In the genomic region with DNA sequence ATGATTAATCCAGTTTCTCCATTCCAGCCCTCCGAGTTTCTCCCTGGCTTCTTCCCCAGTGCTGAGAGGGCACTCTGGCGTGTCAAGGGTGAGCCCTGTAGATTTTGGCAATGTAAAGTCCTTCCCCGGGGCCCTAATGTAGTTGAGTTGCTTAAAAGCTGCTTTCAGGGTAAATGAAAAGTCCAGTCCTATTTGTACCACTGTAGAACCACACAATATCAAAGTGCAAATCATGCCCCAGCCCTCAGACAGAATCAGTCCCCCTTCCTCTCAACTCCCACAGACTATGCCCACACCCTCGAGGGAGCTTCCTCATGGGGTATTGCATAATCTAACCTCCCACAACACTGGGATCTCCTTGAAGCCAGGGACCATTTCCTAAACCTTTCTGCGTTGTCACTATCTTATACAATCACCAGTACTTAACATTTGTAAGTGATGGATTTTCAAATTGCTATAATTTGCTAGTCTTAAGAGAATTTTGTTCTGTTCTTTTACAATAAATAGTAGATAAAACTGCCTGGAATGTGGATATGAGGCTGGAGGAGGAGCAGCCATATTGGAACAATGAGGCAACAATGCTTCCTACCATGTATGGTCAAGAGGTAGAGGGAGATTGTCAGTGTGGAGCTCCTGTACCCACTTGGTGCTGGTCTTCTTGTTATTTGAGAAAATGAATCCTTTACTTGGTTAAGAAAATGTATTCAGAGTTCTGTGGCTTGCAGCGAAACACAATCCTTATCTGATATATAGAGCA, we compare ENCODE assay signal across 19 cellular contexts. TPM values are rescaled to one million over a fixed set of nuclear protein-coding genes. Genes with fewer than 3 reads are reported as not detected.
DNase-seq lines count a peak whose midpoint lies in the region; ATAC-seq, FAIRE-seq and TF ChIP-seq lines count a peak whose summit lies in the region.
"Had no signal": no experiment of that assay in that cellular context is flagged by ENCODE, and none has a peak within 500 bp of the region (broad histone marks: within the 10 kb centered on the region; RNA-seq: fewer than 3 reads in every experiment).

No MANE protein-coding gene starts in this region.

- no peak overlapping the region for H3K4me3 Mint-ChIP-seq in activated CD4-positive, alpha-beta T cell treated with anti-CD3 and anti-CD28 coated beads for 36 hours
- H3K4me3 Mint-ChIP-seq: activated B cell treated with CpG ODN at 0.5 μM for 24 hours; activated naive CD8-positive, alpha-beta T cell treated with anti-CD3 and anti-CD28 coated beads, Interleukin-2, amount 50 U/mL, for 24 hours; stimulated activated naive B cell treated with anti-CD40 and anti-IgM and Interleukin-4, amounts not matched to agents 10 μg/mL and 1 μg/mL and 100 μg/mL, for 72 hours had no signal

- TF ChIP-seq POLR2A in GM12891 (IDR thresholded peaks at IDR 0.05; ENCODE audit: low read depth, low read length): no peak

- POLR2A ChIA-PET in activated CD4-positive, alpha-beta T cell treated with anti-CD3 and anti-CD28 coated beads for 36 hours (lab: Charles Lee): no interaction called here

- no peak overlapping the region for H3K27ac Mint-ChIP-seq in activated CD4-positive, alpha-beta T cell treated with anti-CD3 and anti-CD28 coated beads for 36 hours
- H3K27ac Mint-ChIP-seq: activated B cell treated with CpG ODN at 0.5 μM for 24 hours; activated naive CD8-positive, alpha-beta T cell treated with anti-CD3 and anti-CD28 coated beads, Interleukin-2, amount 50 U/mL, for 24 hours; stimulated activated naive B cell treated with anti-CD40 and anti-IgM and Interleukin-4, amounts not matched to agents 10 μg/mL and 1 μg/mL and 100 μg/mL, for 72 hours had no signal

- peak; percentile 69 for FAIRE-seq in GM12891 (lab: Jason Lieb, UNC)
- FAIRE-seq: H54 had no signal

- no peaks in the 10 kb centered on the region for H3K4me1 Mint-ChIP-seq in activated CD4-positive, alpha-beta T cell treated with anti-CD3 and anti-CD28 coated beads for 36 hours
- H3K4me1 Mint-ChIP-seq: activated B cell treated with CpG ODN at 0.5 μM for 24 hours; activated naive CD8-positive, alpha-beta T cell treated with anti-CD3 and anti-CD28 coated beads, Interleukin-2, amount 50 U/mL, for 24 hours had no signal

- no peak for TF ChIP-seq CTCF in cardiac fibroblast (IDR thresholded peaks at IDR 0.05; ENCODE audit: low read depth, low read length)
- TF ChIP-seq CTCF in omental fat pad (IDR thresholded peaks at IDR 0.05): no peak

- ATAC-seq in omental fat pad (ENCODE audit: low FRiP score) (peak; percentile 55), GM19397 (IDR thresholded peaks at IDR 0.05; ENCODE audit: unreplicated experiment) (no peak), GM18511 (IDR thresholded peaks at IDR 0.05; ENCODE audit: unreplicated experiment) (no peak)
- ATAC-seq in activated CD4-positive, alpha-beta T cell treated with anti-CD3 and anti-CD28 coated beads for 36 hours: no peak
- ATAC-seq: activated naive CD8-positive, alpha-beta T cell treated with anti-CD3 and anti-CD28 coated beads, Interleukin-2, amount 50 U/mL, for 24 hours had no signal

- intact Hi-C loops in activated CD4-positive, alpha-beta T cell treated with anti-CD3 and anti-CD28 coated beads for 36 hours (cut with DNase I, micrococcal nuclease): no loop called here

- H3K4me3 ChIP-seq in cardiac fibroblast (replicated peaks in 1 of 2; ENCODE audit: low read depth in 2 of 2, low read length in 2 of 2): no peak overlapping the region

- H3K36me3 Mint-ChIP-seq in activated CD4-positive, alpha-beta T cell treated with anti-CD3 and anti-CD28 coated beads for 36 hours (ENCODE audit: low read depth): no peaks in the 10 kb centered on the region
- H3K36me3 Mint-ChIP-seq: stimulated activated naive B cell treated with anti-CD40 and anti-IgM and Interleukin-4, amounts not matched to agents 10 μg/mL and 1 μg/mL and 100 μg/mL, for 72 hours had no signal

- DNase-seq in GM12891 (ENCODE audit: insufficient read length, low spot score) (no peak), NOMO-1 treated with DMSO at 0.1 percent for 48 hours (lab: John Stamatoyannopoulos, UW; ENCODE audit: unreplicated experiment) (peak; percentile 55), cardiac fibroblast (ENCODE audit: low read depth in 2 of 2) (peak; percentile 34 to 52), omental fat pad (ENCODE audit: low spot score) (no peak), NCI-H510A (lab: John Stamatoyannopoulos, UW) (no peak)
- no peak for DNase-seq in activated CD4-positive, alpha-beta T cell treated with anti-CD3 and anti-CD28 coated beads for 36 hours
- DNase-seq: activated B cell treated with CpG ODN at 0.5 μM for 24 hours; activated naive CD8-positive, alpha-beta T cell treated with anti-CD3 and anti-CD28 coated beads, Interleukin-2, amount 50 U/mL, for 24 hours; C1 segment of cervical spinal cord; erythroblast; NCI-H1092 treated with DMSO at 0.1 percent for 48 hours; NCI-H526; posterior cingulate gyrus; SHP77; stimulated activated CD4-positive, alpha-beta T cell treated with anti-CD3 and anti-CD28 coated beads, Interleukin-4, amount 100 ng/mL, for 1 hour; stimulated activated naive B cell treated with anti-CD40 and anti-IgM and Interleukin-4, amounts not matched to agents 10 μg/mL and 1 μg/mL and 100 μg/mL, for 72 hours had no signal

- no peaks in the 10 kb centered on the region for H3K9me3 Mint-ChIP-seq in activated CD4-positive, alpha-beta T cell treated with anti-CD3 and anti-CD28 coated beads for 36 hours (ENCODE audit: low read depth)
- H3K9me3 Mint-ChIP-seq: activated B cell treated with CpG ODN at 0.5 μM for 24 hours; activated naive CD8-positive, alpha-beta T cell treated with anti-CD3 and anti-CD28 coated beads, Interleukin-2, amount 50 U/mL, for 24 hours had no signal

- CTCF ChIA-PET in activated CD4-positive, alpha-beta T cell treated with anti-CD3 and anti-CD28 coated beads for 36 hours (lab: Charles Lee): no interaction called here

- peaks cover 38% of the 10 kb centered on the region for H3K27me3 Mint-ChIP-seq in activated CD4-positive, alpha-beta T cell treated with anti-CD3 and anti-CD28 coated beads for 36 hours

TF ChIP-seq in GM12891, 5 proteins besides CTCF, POLR2A, EP300 and RAD21:
- TF ChIP-seq TAF1 (IDR thresholded peaks at IDR 0.05; ENCODE audit: low read depth, low read length) (no peak), SPI1 (IDR thresholded peaks at IDR 0.05; ENCODE audit: low read depth, low read length) (no peak), POU2F2 (IDR thresholded peaks at IDR 0.05; ENCODE audit: low read depth, low read length) (no peak), POLR2AphosphoS5 (IDR thresholded peaks at IDR 0.05; ENCODE audit: low read depth, low read length) (no peak), PAX5 (IDR thresholded peaks at IDR 0.05; ENCODE audit: insufficient read depth, low read length, severe bottlenecking) (no peak)

RNA-seq across cellular contexts. Expression of gene ZNF366, which starts 34.4 kb away (rescaled TPM):
- polyA plus RNA-seq in GM12891 (2012; ENCODE audit: low read depth, missing spikeins): 0.22 TPM
- 10 to 100 TPM in 2 of 4 donors, 1 to 10 TPM in 1, under 1 TPM in 1; 0.74 to 25.2 (median 6.5) TPM for total RNA-seq in omental fat pad
- total RNA-seq in activated CD4-positive, alpha-beta T cell treated with anti-CD3 and anti-CD28 coated beads for 36 hours: not detected
- total RNA-seq: activated B cell treated with CpG ODN at 0.5 μM for 24 hours had no signal

Comparison
In these comparisons a context has a peak if more than half of its experiments do, and no peak if none do; other contexts are left out.
1. DNase-seq: peak in NOMO-1 treated with DMSO at 0.1 percent for 48 hours (single experiment) and cardiac fibroblast (2 of 2); none in GM12891 (single experiment), omental fat pad (single experiment), activated CD4-positive, alpha-beta T cell treated with anti-CD3 and anti-CD28 coated beads for 36 hours (single experiment) and NCI-H510A (single experiment).